26 cellular contexts compared by ENCODE assay signal in the genomic region with DNA sequence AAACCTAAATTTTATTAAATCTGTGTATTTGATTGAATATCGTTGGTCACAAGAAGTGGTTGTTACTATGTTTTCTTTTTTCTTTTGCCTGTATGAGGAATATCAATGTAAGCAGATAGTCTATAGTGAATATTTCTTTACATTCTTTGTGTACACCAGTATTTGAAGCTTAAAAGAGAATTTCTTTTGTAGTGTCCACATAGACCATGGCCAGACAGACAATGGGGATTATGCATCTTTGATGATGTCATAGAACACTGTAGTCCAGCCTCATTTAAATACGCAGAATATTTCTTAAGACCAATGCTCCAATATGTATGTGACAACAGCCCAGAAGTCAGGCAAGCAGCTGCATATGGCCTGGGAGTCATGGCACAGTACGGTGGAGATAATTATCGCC.
DNase-seq lines count a peak whose midpoint lies in the region; ATAC-seq, FAIRE-seq and TF ChIP-seq lines count a peak whose summit lies in the region.
"Had no signal": no experiment of that assay in that cellular context is flagged by ENCODE, and none has a peak within 500 bp of the region (broad histone marks: within the 10 kb centered on the region; RNA-seq: fewer than 3 reads in every experiment).

No MANE protein-coding gene starts in this region.

- H3K4ac ChIP-seq in mesenchymal stem cell (ENCODE audit: low read depth in 1 of 2, low read length in 2 of 2): no peak overlapping the region

- ATAC-seq in GM12878: no peak

- H3K4me1 ChIP-seq in GM12878 (ENCODE audit: control insufficient read depth, insufficient read depth, low read length): no peaks in the 10 kb centered on the region
- H3K4me1 ChIP-seq in mesenchymal stem cell (ENCODE audit: control insufficient read depth, insufficient read depth, low read depth, low read length): no peaks in the 10 kb centered on the region
- H3K4me1 ChIP-seq: BE2C, BLaER1 had no signal

- SMC1A ChIA-PET in GM12878 (lab: Charles Lee; ENCODE audit: uncharacterized antibody, unreplicated experiment): no interaction called here

- H3K9me3 ChIP-seq in GM12878 (replicated peaks; ENCODE audit: control insufficient read depth, insufficient read depth, low read length): no peaks in the 10 kb centered on the region
- no peaks in the 10 kb centered on the region for H3K9me3 ChIP-seq in mesenchymal stem cell (ENCODE audit: control insufficient read depth, low read length)
- H3K9me3 ChIP-seq: BE2C, BLaER1 had no signal

- H3K27me3 ChIP-seq in GM12878 (replicated peaks in 1 of 2; ENCODE audit: control insufficient read depth in 2 of 2, insufficient read depth in 2 of 2, low read length in 1 of 2): no peaks in the 10 kb centered on the region
- H3K27me3 ChIP-seq in mesenchymal stem cell (ENCODE audit: control insufficient read depth in 1 of 2, insufficient read depth in 1 of 2, low read length in 2 of 2): no peaks in the 10 kb centered on the region
- H3K27me3 ChIP-seq: BE2C, BLaER1 had no signal

- no peak for TF ChIP-seq RAD21 in GM12878 (IDR thresholded peaks at IDR 0.05; ENCODE audit: insufficient read depth, low read depth, low read length)

- no peak overlapping the region for H3K4me2 ChIP-seq in GM12878 (ENCODE audit: control insufficient read depth, insufficient read depth)
- H3K4me2 ChIP-seq in mesenchymal stem cell (ENCODE audit: low read length, poor library complexity, severe bottlenecking): no peak overlapping the region
- H3K4me2 ChIP-seq: BLaER1 had no signal

- H2BK12ac ChIP-seq in mesenchymal stem cell (ENCODE audit: low read length in 2 of 2): no peak overlapping the region

- peaks cover 6% of the 10 kb centered on the region for H3K79me1 ChIP-seq in mesenchymal stem cell (replicated peaks; ENCODE audit: low read length, poor library complexity, severe bottlenecking)

- in situ Hi-C loops in GM12878 (cut with MboI): no loop called here

- H4K91ac ChIP-seq in mesenchymal stem cell (ENCODE audit: low read length): no peak overlapping the region

- H3K9ac ChIP-seq in GM12878 (ENCODE audit: control insufficient read depth, insufficient read depth, low read length) (no peak overlapping the region), mesenchymal stem cell (ENCODE audit: low read length) (no peak overlapping the region)
- H3K9ac ChIP-seq: BLaER1 had no signal

- RAD21 ChIA-PET in GM12878 (lab: Charles Lee; ENCODE audit: unreplicated experiment): no interaction called here

- H2AK5ac ChIP-seq in mesenchymal stem cell (ENCODE audit: low read length, severe bottlenecking): no peak overlapping the region

- H2AFZ ChIP-seq in GM12878 (ENCODE audit: control insufficient read depth, low read depth, low read length) (no peak overlapping the region), mesenchymal stem cell (ENCODE audit: low read depth, low read length) (no peak overlapping the region)

- no peak overlapping the region for H2BK120ac ChIP-seq in mesenchymal stem cell (ENCODE audit: low read depth, low read length)

- no peak for TF ChIP-seq CTCF in GM12878 (IDR thresholded peaks at IDR 0.05 in 2 of 3, conservative IDR thresholded peaks at IDR 0.05 in 1 of 3; ENCODE audit: control insufficient read depth in 2 of 3, extremely low read depth in 1 of 3, insufficient read depth in 1 of 3, low read depth in 3 of 3, low read length in 3 of 3)

- H2BK5ac ChIP-seq in mesenchymal stem cell (ENCODE audit: low read depth, low read length, poor library complexity, severe bottlenecking): peak overlapping the region; percentile 31

- TF ChIP-seq EP300 in GM12878 (IDR thresholded peaks at IDR 0.05; ENCODE audit: borderline replicate concordance in 1 of 2, control insufficient read depth in 1 of 2, low read depth in 2 of 2, low read length in 2 of 2): no peak

- H3K27ac ChIP-seq in GM12878 (ENCODE audit: control insufficient read depth, insufficient read depth): no peak overlapping the region
- H3K27ac ChIP-seq in mesenchymal stem cell (ENCODE audit: low read length, poor library complexity, severe bottlenecking): no peak overlapping the region
- H3K27ac ChIP-seq: BLaER1 had no signal

- H3K4me3 ChIP-seq in GM12878 (no peak overlapping the region), mesenchymal stem cell (ENCODE audit: insufficient read depth in 1 of 2, low read depth in 1 of 2, low read length in 2 of 2) (no peak overlapping the region)
- H3K4me3 ChIP-seq: BLaER1 had no signal

- H3K79me2 ChIP-seq in GM12878 (ENCODE audit: control insufficient read depth, insufficient read depth, low read length): no peaks in the 10 kb centered on the region

- H3K36me3 ChIP-seq in GM12878 (ENCODE audit: control insufficient read depth in 2 of 2, insufficient read depth in 2 of 2, low read length in 1 of 2): peaks cover 3 to 39% of the 10 kb centered on the region in 2 experiments
- peaks cover 22 to 97% of the 10 kb centered on the region in 2 experiments for H3K36me3 ChIP-seq in mesenchymal stem cell (ENCODE audit: control insufficient read depth in 1 of 2, insufficient read depth in 2 of 2, low read depth in 1 of 2, low read length in 2 of 2)

- no peak overlapping the region for H3K14ac ChIP-seq in mesenchymal stem cell (ENCODE audit: low read length in 2 of 2)

- BruUV-seq in GM12878 (replicated peaks; lab: Mats Ljungman, UMichigan): no TSS peak

- CTCF ChIA-PET in GM12878 (lab: Yijun Ruan, JAX): no interaction called here

- POLR2A ChIA-PET in GM12878 (lab: Charles Lee): no interaction called here

- no peak overlapping the region for H4K8ac ChIP-seq in mesenchymal stem cell (ENCODE audit: low read length)

- DNase-seq in GM12891 (ENCODE audit: insufficient read length, low spot score) (no peak), H54 (ENCODE audit: insufficient read length, low spot score) (no peak), GM12878 (ENCODE audit: low read depth, low spot score) (no peak), mesenchymal stem cell (no peak), kidney glomerular epithelial cell (lab: John Stamatoyannopoulos, UW) (no peak), NCI-H1436 treated with DMSO at 0.1 percent for 48 hours (lab: John Stamatoyannopoulos, UW) (no peak), posterior vena cava (ENCODE audit: low spot score) (no peak)
- DNase-seq: 8988T; ACHN; BE2C; C1 segment of cervical spinal cord; CD4-positive, alpha-beta memory T cell; CD4-positive, CD25-positive, alpha-beta regulatory T cell; CD8-positive, alpha-beta memory T cell; COR-L47; DMS 273 treated with DMSO at 0.1 percent for 48 hours; DMS153; DMS53; DMS79; DND-41; EL; GDM1 had no signal

- 100% methylated on average over 4 of the region's 4 CpGs for WGBS in GM12878 (ENCODE audit: insufficient coverage, insufficient replicate concordance, low lambda C conversion rate, missing lambda C conversion rate)
- 100% methylated on average over 3 of the region's 4 CpGs for WGBS in mesenchymal stem cell

- no peak overlapping the region for H2BK15ac ChIP-seq in mesenchymal stem cell (ENCODE audit: low read depth, poor library complexity, severe bottlenecking)

- H4K20me1 ChIP-seq in GM12878 (ENCODE audit: control insufficient read depth, insufficient read depth): no peaks in the 10 kb centered on the region
- H4K20me1 ChIP-seq: BLaER1 had no signal

- no peak overlapping the region for H3K23ac ChIP-seq in mesenchymal stem cell (ENCODE audit: low read length in 2 of 2)

- intact Hi-C loops in GM12878 (cut with micrococcal nuclease; ENCODE audit: unreplicated experiment): no loop called here
- intact Hi-C loops in posterior vena cava (cut with DNase I): no loop called here

- no peak overlapping the region for H3K18ac ChIP-seq in mesenchymal stem cell (ENCODE audit: low read depth in 1 of 2, low read length in 2 of 2)

- FAIRE-seq in GM12891 (lab: Jason Lieb, UNC) (peak; percentile 33), H54 (lab: Jason Lieb, UNC) (peak; percentile 50), GM12878 (lab: Jason Lieb, UNC) (no peak)
- FAIRE-seq: A204.1, GM12892, GM18507 had no signal

- TF ChIP-seq POLR2A in GM12891 (IDR thresholded peaks at IDR 0.05; ENCODE audit: low read depth, low read length) (no peak), H54 (IDR thresholded peaks at IDR 0.05; ENCODE audit: low read depth, low read length) (no peak), GM12878 (IDR thresholded peaks at IDR 0.05; ENCODE audit: low read depth, low read length) (no peak)

TF ChIP-seq in GM12891, 5 proteins besides CTCF, POLR2A, EP300 and RAD21:
- TF ChIP-seq PAX5 (IDR thresholded peaks at IDR 0.05; ENCODE audit: insufficient read depth, low read length, severe bottlenecking) (no peak), SPI1 (IDR thresholded peaks at IDR 0.05; ENCODE audit: low read depth, low read length) (no peak), POU2F2 (IDR thresholded peaks at IDR 0.05; ENCODE audit: low read depth, low read length) (no peak), TAF1 (IDR thresholded peaks at IDR 0.05; ENCODE audit: low read depth, low read length) (no peak), POLR2AphosphoS5 (IDR thresholded peaks at IDR 0.05; ENCODE audit: low read depth, low read length) (no peak)

TF ChIP-seq in GM12878, 131 proteins besides CTCF, POLR2A, EP300 and RAD21:
- TF ChIP-seq ATF7 (IDR thresholded peaks at IDR 0.05; ENCODE audit: low read depth) (0 out of 2 replicates have a peak, but pooled peaks have one; percentile 16), ESRRA (IDR thresholded peaks at IDR 0.05; ENCODE audit: low read length) (no peak)
